ENCODE assay signal across 1 cellular context in the genomic region with DNA sequence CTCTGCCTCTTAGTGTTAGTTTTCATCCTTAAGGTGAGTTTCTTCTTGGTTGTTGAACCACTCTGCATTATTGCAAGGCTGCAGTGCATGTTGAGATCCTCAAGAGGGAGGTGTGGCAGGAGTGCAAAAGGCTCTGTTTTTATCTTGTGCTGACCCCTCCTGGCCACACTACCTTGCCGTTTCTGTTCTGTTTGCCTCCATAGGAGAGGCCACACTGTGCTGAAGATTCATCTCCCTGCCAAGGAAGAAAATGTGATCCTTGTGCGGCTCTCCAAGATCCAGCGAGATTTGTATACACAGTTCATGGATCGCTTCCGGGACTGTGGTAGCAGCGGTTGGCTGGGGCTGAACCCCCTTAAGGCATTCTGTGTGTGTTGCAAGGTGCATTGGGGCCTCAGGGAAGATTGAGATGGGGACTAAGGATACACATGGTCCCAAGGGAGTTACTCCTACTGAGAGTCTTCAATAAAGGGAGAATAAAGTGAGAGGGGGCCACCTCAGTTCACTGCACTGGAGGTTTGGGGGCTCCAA.
TF ChIP-seq lines count a peak whose summit lies in the region.

No MANE protein-coding gene starts in this region.

TF ChIP-seq in H1, 55 proteins besides CTCF, POLR2A, EP300 and RAD21:
- TF ChIP-seq, protein P1, sequence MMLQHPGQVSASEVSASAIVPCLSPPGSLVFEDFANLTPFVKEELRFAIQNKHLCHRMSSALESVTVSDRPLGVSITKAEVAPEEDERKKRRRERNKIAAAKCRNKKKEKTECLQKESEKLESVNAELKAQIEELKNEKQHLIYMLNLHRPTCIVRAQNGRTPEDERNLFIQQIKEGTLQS (IDR thresholded peaks at IDR 0.05; ENCODE audit: insufficient read depth, low read depth, low read length) = peak; percentile 60; the same call in 1 of the 2 replicates
- TF ChIP-seq RNF2 (IDR thresholded peaks at IDR 0.05; ENCODE audit: borderline replicate concordance, low read depth, low read length, missing control alignments, poor library complexity, severe bottlenecking) = no peak
- 0 out of 2 replicates have a peak, but pooled peaks have one; percentile 3 for TF ChIP-seq CREB1 (IDR thresholded peaks at IDR 0.05)
- peak; percentile 78 for TF ChIP-seq YY1 (IDR thresholded peaks at IDR 0.05; ENCODE audit: low read depth, low read length)
- TF ChIP-seq, protein P2, sequence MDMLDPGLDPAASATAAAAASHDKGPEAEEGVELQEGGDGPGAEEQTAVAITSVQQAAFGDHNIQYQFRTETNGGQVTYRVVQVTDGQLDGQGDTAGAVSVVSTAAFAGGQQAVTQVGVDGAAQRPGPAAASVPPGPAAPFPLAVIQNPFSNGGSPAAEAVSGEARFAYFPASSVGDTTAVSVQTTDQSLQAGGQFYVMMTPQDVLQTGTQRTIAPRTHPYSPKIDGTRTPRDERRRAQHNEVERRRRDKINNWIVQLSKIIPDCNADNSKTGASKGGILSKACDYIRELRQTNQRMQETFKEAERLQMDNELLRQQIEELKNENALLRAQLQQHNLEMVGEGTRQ (IDR thresholded peaks at IDR 0.05; ENCODE audit: low read length) = no peak
- no peak for TF ChIP-seq CHD2 (IDR thresholded peaks at IDR 0.05; ENCODE audit: low read length)
- no peak for TF ChIP-seq TAF7 (optimal IDR thresholded peaks at IDR 0.05; ENCODE audit: borderline replicate concordance, low read depth, low read length)
- TF ChIP-seq RFX5 (IDR thresholded peaks at IDR 0.05; ENCODE audit: borderline replicate concordance, low read depth, low read length) = no peak
- no peak for TF ChIP-seq CBX8 (IDR thresholded peaks at IDR 0.05; ENCODE audit: borderline replicate concordance, low read depth, low read length)
- TF ChIP-seq, protein P3, sequence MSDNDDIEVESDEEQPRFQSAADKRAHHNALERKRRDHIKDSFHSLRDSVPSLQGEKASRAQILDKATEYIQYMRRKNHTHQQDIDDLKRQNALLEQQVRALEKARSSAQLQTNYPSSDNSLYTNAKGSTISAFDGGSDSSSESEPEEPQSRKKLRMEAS (IDR thresholded peaks at IDR 0.05) = 0 out of 2 replicates have a peak, but pooled peaks have one; percentile 13
